In the genomic region with DNA sequence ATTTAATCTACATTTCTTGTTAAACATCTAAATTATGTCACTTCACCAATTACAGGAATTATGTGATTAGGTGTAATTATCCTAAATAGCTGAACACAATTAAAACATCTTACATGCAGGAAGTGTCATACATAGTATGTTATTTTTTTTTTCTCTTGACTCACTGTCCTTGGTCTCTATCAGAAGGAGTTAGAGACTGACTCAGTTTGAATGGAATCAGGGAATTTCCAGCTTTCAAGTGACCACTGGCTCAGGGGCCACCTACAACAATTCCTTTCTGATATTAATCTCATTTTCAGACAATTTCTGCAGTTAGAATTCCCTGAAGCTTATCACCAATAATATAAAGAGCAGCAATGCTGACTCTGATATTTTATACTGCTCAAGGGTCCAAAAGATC, we compare ENCODE assay signal across 19 cellular contexts.
DNase-seq lines count a peak whose midpoint lies in the region; ATAC-seq, FAIRE-seq and TF ChIP-seq lines count a peak whose summit lies in the region.
"Had no signal": no experiment of that assay in that cellular context is flagged by ENCODE, and none has a peak within 500 bp of the region (broad histone marks: within the 10 kb centered on the region; RNA-seq: fewer than 3 reads in every experiment).

No MANE protein-coding gene starts in this region.

- H4K8ac ChIP-seq in IMR-90 (ENCODE audit: low read depth in 2 of 2, low read length in 2 of 2) = peak overlapping the region in 1 of 2 experiments; percentile 25; a peak in 1 of 4 replicates

- H3K14ac ChIP-seq in IMR-90 (replicated peaks; ENCODE audit: low read depth, low read length) = no peak overlapping the region

- no peak overlapping the region for H3K56ac ChIP-seq in IMR-90 (ENCODE audit: extremely low read depth, insufficient read depth, low read length)

- no peak for TF ChIP-seq CTCF in AG04450 (IDR thresholded peaks at IDR 0.05; ENCODE audit: low read depth, low read length)
- no peak for TF ChIP-seq CTCF in IMR-90 (conservative IDR thresholded peaks at IDR 0.05; ENCODE audit: low read depth, low read length)
- TF ChIP-seq CTCF in bronchial epithelial cell (IDR thresholded peaks at IDR 0.05; ENCODE audit: insufficient read depth, low read length, severe bottlenecking) = no peak
- no peak for TF ChIP-seq CTCF in keratinocyte (optimal IDR thresholded peaks at IDR 0.05 in 1 of 3, IDR thresholded peaks at IDR 0.05 in 1 of 3, conservative IDR thresholded peaks at IDR 0.05 in 1 of 3; ENCODE audit: extremely low read depth in 1 of 3, insufficient read depth in 2 of 3, low read length in 3 of 3)

- intact Hi-C loops in IMR-90 (cut with micrococcal nuclease) = loop anchor here (5.0 kb wide), 1 partner anchor 130 kb away; no protein-coding TSS in a partner anchor
- intact Hi-C loops in posterior vena cava (cut with DNase I) = no loop called here

- FAIRE-seq in bronchial epithelial cell (lab: Jason Lieb, UNC) (no peak), keratinocyte (lab: Jason Lieb, UNC) (peak; percentile 57)
- FAIRE-seq: H1, K562 had no signal

- no peak overlapping the region for H2AK5ac ChIP-seq in IMR-90 (ENCODE audit: low read depth, low read length)

- H3K9me1 ChIP-seq in IMR-90 (ENCODE audit: insufficient read depth, low read length) = no peaks in the 10 kb centered on the region
- H3K9me1 ChIP-seq in keratinocyte (ENCODE audit: control insufficient read depth, extremely low read depth, insufficient read depth, low read length) = no peaks in the 10 kb centered on the region

- TF ChIP-seq POLR2A in IMR-90 (IDR thresholded peaks at IDR 0.05; ENCODE audit: low read depth, low read length) = no peak

- H4K20me1 ChIP-seq in IMR-90 (ENCODE audit: insufficient read depth, low read length) (no peaks in the 10 kb centered on the region), keratinocyte (ENCODE audit: control insufficient read depth, extremely low read depth, insufficient read depth, low read length) (no peaks in the 10 kb centered on the region)

- no peak overlapping the region for H4K91ac ChIP-seq in IMR-90 (ENCODE audit: insufficient read depth, low read depth, low read length)

- peak; percentile 78 for ATAC-seq in IMR-90 (ENCODE audit: low read depth)
- ATAC-seq in naive thymus-derived CD8-positive, alpha-beta T cell = no peak
- ATAC-seq: activated CD8-positive, alpha-beta T cell treated with anti-CD3 and anti-CD28 coated beads, Interleukin-2, amount 10 ng/mL, durations not matched to agents 7 days and 5 days; gastroesophageal sphincter; K562 had no signal

- H3K9ac ChIP-seq in IMR-90 (ENCODE audit: low read depth, low read length) (no peak overlapping the region), keratinocyte (ENCODE audit: control insufficient read depth, extremely low read depth, insufficient read depth, low read length) (peak overlapping the region; percentile 48)

- no peaks in the 10 kb centered on the region for H3K9me3 ChIP-seq in AG04450 (ENCODE audit: control insufficient read depth, insufficient read depth, low read length)
- no peaks in the 10 kb centered on the region for H3K9me3 ChIP-seq in IMR-90 (ENCODE audit: control insufficient read depth, insufficient read depth, low read length)
- H3K9me3 ChIP-seq in keratinocyte (ENCODE audit: control insufficient read depth, low read depth, low read length) = no peaks in the 10 kb centered on the region
- H3K9me3 ChIP-seq: gastroesophageal sphincter, right lobe of liver, thyroid gland had no signal

- H3K23ac ChIP-seq in IMR-90 (ENCODE audit: low read depth, low read length) = no peak overlapping the region

- no peak overlapping the region for H3K4me3 Mint-ChIP-seq in naive thymus-derived CD8-positive, alpha-beta T cell
- H3K4me3 Mint-ChIP-seq: activated CD8-positive, alpha-beta T cell treated with anti-CD3 and anti-CD28 coated beads, Interleukin-2, amount 10 ng/mL, durations not matched to agents 7 days and 5 days; nephron progenitor cell had no signal

- no peak overlapping the region; the same call in 1 of the 2 replicates for H3K4ac ChIP-seq in IMR-90 (ENCODE audit: low read depth, low read length)

- CTCF ChIA-PET in AG04450 (lab: Charles Lee) (interaction anchor here (0.8 to 4.0 kb wide), 5 partner anchors 12 to 721 kb away, joined by 3 to 45 read pairs (median 4); no protein-coding TSS in a partner anchor), IMR-90 (lab: Yijun Ruan, JAX) (interaction anchor here (0.6 to 1.6 kb wide), 3 partner anchors 27 to 379 kb away, joined by 3 to 6 read pairs (median 5); no protein-coding TSS in a partner anchor)

- peak overlapping the region; percentile 13; the same call in 1 of the 2 replicates for H2BK120ac ChIP-seq in IMR-90 (ENCODE audit: low read depth, low read length)

- H3K4me1 ChIP-seq in IMR-90 (ENCODE audit: control insufficient read depth, insufficient read depth, low read length) (peaks cover 6% of the 10 kb centered on the region; the same call in 1 of the 2 replicates), keratinocyte (ENCODE audit: control insufficient read depth, extremely low read depth, insufficient read depth, low read length) (peaks cover 31% of the 10 kb centered on the region)
- H3K4me1 ChIP-seq: gastroesophageal sphincter, right lobe of liver, thyroid gland had no signal

- no peak overlapping the region for H2AFZ ChIP-seq in IMR-90 (replicated peaks; ENCODE audit: low read length, poor library complexity)
- H2AFZ ChIP-seq in keratinocyte (ENCODE audit: control insufficient read depth, low read length) = peak overlapping the region; percentile 30

- H3K27me3 ChIP-seq in AG04450 (ENCODE audit: control insufficient read depth, insufficient read depth, low read length) (no peaks in the 10 kb centered on the region), IMR-90 (ENCODE audit: control insufficient read depth, insufficient read depth, low read length) (no peaks in the 10 kb centered on the region), bronchial epithelial cell (ENCODE audit: control insufficient read depth, insufficient read depth, low read length) (peaks cover 2% of the 10 kb centered on the region), keratinocyte (ENCODE audit: control insufficient read depth, extremely low read depth, insufficient read depth, low read length) (no peaks in the 10 kb centered on the region)
- H3K27me3 ChIP-seq: gastroesophageal sphincter, right lobe of liver, thyroid gland had no signal

- no peaks in the 10 kb centered on the region for H3K4me1 Mint-ChIP-seq in naive thymus-derived CD8-positive, alpha-beta T cell
- H3K4me1 Mint-ChIP-seq: nephron progenitor cell had no signal

- POLR2A ChIA-PET in AG04450 (lab: Yijun Ruan, JAX) = no interaction called here
- POLR2A ChIA-PET in IMR-90 (lab: Charles Lee; ENCODE audit: unreplicated experiment) = no interaction called here
- POLR2A ChIA-PET in naive thymus-derived CD8-positive, alpha-beta T cell (lab: Charles Lee) = no interaction called here

- peak overlapping the region; percentile 37; the same call in 1 of the 2 replicates for H3K4me2 ChIP-seq in IMR-90 (ENCODE audit: low read depth, low read length)
- H3K4me2 ChIP-seq in keratinocyte (ENCODE audit: control insufficient read depth, extremely low read depth, insufficient read depth, low read depth, low read length) = peak overlapping the region; percentile 63

- H3K4me3 ChIP-seq in AG04450 (ENCODE audit: low read depth, low read length) (no peak overlapping the region), IMR-90 (ENCODE audit: insufficient read depth, low read depth, low read length) (no peak overlapping the region), bronchial epithelial cell (ENCODE audit: low read depth, low read length) (no peak overlapping the region), keratinocyte (ENCODE audit: control insufficient read depth in 2 of 3, extremely low read depth in 1 of 3, insufficient read depth in 2 of 3, low read depth in 1 of 3, low read length in 3 of 3) (no peak overlapping the region)
- H3K4me3 ChIP-seq: dorsolateral prefrontal cortex, gastroesophageal sphincter, K562, right lobe of liver, thyroid gland had no signal

- no peaks in the 10 kb centered on the region for H3K36me3 ChIP-seq in IMR-90 (ENCODE audit: control insufficient read depth, insufficient read depth, low read length)
- H3K36me3 ChIP-seq in bronchial epithelial cell (ENCODE audit: control insufficient read depth, insufficient read depth, low read length) = no peaks in the 10 kb centered on the region
- H3K36me3 ChIP-seq in keratinocyte (ENCODE audit: control insufficient read depth in 2 of 2, extremely low read depth in 1 of 2, insufficient read depth in 2 of 2, low read length in 2 of 2) = no peaks in the 10 kb centered on the region
- H3K36me3 ChIP-seq: gastroesophageal sphincter, right lobe of liver, thyroid gland had no signal

- H3K36me3 Mint-ChIP-seq in naive thymus-derived CD8-positive, alpha-beta T cell = no peaks in the 10 kb centered on the region

- no peak for TF ChIP-seq RAD21 in IMR-90 (IDR thresholded peaks at IDR 0.05; ENCODE audit: low read length)

- peak overlapping the region; percentile 42 for H2BK5ac ChIP-seq in IMR-90 (ENCODE audit: low read depth, low read length, poor library complexity, severe bottlenecking)

- no peaks in the 10 kb centered on the region for H3K27me3 Mint-ChIP-seq in naive thymus-derived CD8-positive, alpha-beta T cell

- no peak overlapping the region for H2AK9ac ChIP-seq in IMR-90 (replicated peaks; ENCODE audit: low read depth, low read length, poor library complexity)

- H3K27ac Mint-ChIP-seq in naive thymus-derived CD8-positive, alpha-beta T cell = no peak overlapping the region
- H3K27ac Mint-ChIP-seq: activated CD8-positive, alpha-beta T cell treated with anti-CD3 and anti-CD28 coated beads, Interleukin-2, amount 10 ng/mL, durations not matched to agents 7 days and 5 days; nephron progenitor cell had no signal

- H3K9me3 Mint-ChIP-seq in naive thymus-derived CD8-positive, alpha-beta T cell = peaks cover 0 to 22% (median 3%) of the 10 kb centered on the region in 9 donors

- H2BK15ac ChIP-seq in IMR-90 (ENCODE audit: low read depth, low read length) = no peak overlapping the region

- no peak overlapping the region for H3K27ac ChIP-seq in AG04450 (ENCODE audit: low read depth, low read length)
- H3K27ac ChIP-seq in IMR-90 (ENCODE audit: insufficient read depth, low read length) = no peak overlapping the region
- peak overlapping the region; percentile 86 for H3K27ac ChIP-seq in keratinocyte (ENCODE audit: control insufficient read depth, insufficient read depth, low read length)
- H3K27ac ChIP-seq: dorsolateral prefrontal cortex, gastroesophageal sphincter, right lobe of liver, thyroid gland had no signal

- dilution Hi-C loops in IMR-90 (cut with HindIII; ENCODE audit: low sequenced_read_pairs, unreplicated experiment) = no loop called here
- dilution Hi-C loops in keratinocyte (cut with MboI; ENCODE audit: extremely low pct_ligation_motif_present, low sequenced_read_pairs) = no loop called here

- in situ Hi-C loops in IMR-90 (cut with MboI; ENCODE audit: low sequenced_read_pairs) = loop anchor here (10.0 kb wide), 1 partner anchor 702 kb away; no protein-coding TSS in a partner anchor

- DNase-seq in AG04450 (ENCODE audit: low read depth, low spot score) = peak; percentile 10
- peak; percentile 87 for DNase-seq in IMR-90
- DNase-seq in bronchial epithelial cell (ENCODE audit: low read depth) = peak; percentile 86
- no peak for DNase-seq in keratinocyte (ENCODE audit: low read depth, low spot score)
- no peak for DNase-seq in NCI-H1436 treated with DMSO at 0.1 percent for 48 hours (lab: John Stamatoyannopoulos, UW)
- DNase-seq in posterior vena cava (ENCODE audit: low spot score) = no peak
- DNase-seq in NCI-H1436 (lab: John Stamatoyannopoulos, UW) = no peak
- DNase-seq in naive thymus-derived CD8-positive, alpha-beta T cell = no peak
- DNase-seq: activated CD8-positive, alpha-beta T cell treated with anti-CD3 and anti-CD28 coated beads, Interleukin-2, amount 10 ng/mL, durations not matched to agents 7 days and 5 days; aorta; dorsolateral prefrontal cortex; NCI-H446 treated with DMSO at 0.1 percent for 48 hours; nephron progenitor cell; right lobe of liver; stimulated activated CD4-positive, alpha-beta T cell treated with anti-CD3 and anti-CD28 coated beads, Interleukin-4, amount 100 ng/mL, for 24 hours; thyroid gland had no signal

- peak overlapping the region; percentile 64; the same call in 1 of the 2 replicates for H3K18ac ChIP-seq in IMR-90 (ENCODE audit: low read depth, low read length)

- no peak overlapping the region for H2BK20ac ChIP-seq in IMR-90 (ENCODE audit: low read depth, low read length)

- no peak overlapping the region for H4K5ac ChIP-seq in IMR-90 (ENCODE audit: low read depth, low read length)

- no peaks in the 10 kb centered on the region for H3K79me1 ChIP-seq in IMR-90 (ENCODE audit: low read depth in 1 of 2, low read length in 2 of 2)

- no peaks in the 10 kb centered on the region for H3K79me2 ChIP-seq in keratinocyte (ENCODE audit: control insufficient read depth, insufficient read depth, low read length)

- no TSS peak for BruUV-seq in IMR-90 (replicated peaks; lab: Mats Ljungman, UMichigan)

Comparison
In these comparisons a context has a peak if more than half of its experiments do, and no peak if none do; other contexts are left out.
1. DNase-seq: peak in AG04450 (single experiment), IMR-90 (single experiment) and bronchial epithelial cell (single experiment); none in keratinocyte (single experiment), NCI-H1436 treated with DMSO at 0.1 percent for 48 hours (single experiment), posterior vena cava (single experiment), NCI-H1436 (single experiment) and naive thymus-derived CD8-positive, alpha-beta T cell (0 of 10).